ENCODE assay signal across 9 cellular contexts in genomic region chr9:127395491-127396252, GRCh38. TPM values are rescaled to one million over a fixed set of nuclear protein-coding genes. Genes with fewer than 3 reads are reported as not detected.
DNase-seq lines count a peak whose midpoint lies in the region; ATAC-seq and TF ChIP-seq lines count a peak whose summit lies in the region.
"Had no signal": no experiment of that assay in that cellular context is flagged by ENCODE, and none has a peak within 500 bp of the region (broad histone marks: within the 10 kb centered on the region; RNA-seq: fewer than 3 reads in every experiment).

No MANE protein-coding gene starts in this region.

- intact Hi-C loops in CD8-positive, alpha-beta T cell (cut with DNase I, micrococcal nuclease) = loop anchor here (1.0 to 10.0 kb wide), 6 partner anchors 7 to 451 kb away; partner anchors contain the start of genes LRSAM1 (in 1 of the 2) and RPL12 (in 1 of the 2)
- intact Hi-C loops in dendritic cell treated with granulocyte-macrophage colony-stimulating factor and Interleukin-4, amounts not matched to agents 40 ng/mL and 50 ng/mL, for 4 days (cut with micrococcal nuclease) = loop anchor here (2.0 to 5.0 kb wide), 2 partner anchors 55 to 168 kb away; partner anchors contain the start of genes LRSAM1 and RPL12

- in situ Hi-C loops in G401 (cut with HindIII; ENCODE audit: low sequenced_read_pairs) = no loop called here

- POLR2A ChIA-PET in CD8-positive, alpha-beta T cell (lab: Charles Lee) = interaction anchor here (1.5 to 1.9 kb wide), 5 partner anchors 8 to 56 kb away, joined by 4 to 10 read pairs (median 5); partner anchors contain the start of genes LRSAM1 and RPL12

- DNase-seq in CD8-positive, alpha-beta T cell = no peak
- DNase-seq in MM.1S (no peak), NCI-H1105 (lab: John Stamatoyannopoulos, UW) (no peak), retina (no peak), G401 (ENCODE audit: low spot score) (no peak)
- DNase-seq: activated CD8-positive, alpha-beta memory T cell treated with anti-CD3 and anti-CD28 coated beads, Interleukin-2, amount 50 U/mL, for 4 hours had no signal

- no peaks in the 10 kb centered on the region for H3F3A ChIP-seq in MM.1S (ENCODE audit: insufficient read depth, low read length)

- CTCF ChIA-PET in CD8-positive, alpha-beta T cell (lab: Charles Lee) = interaction anchor here (3.5 kb wide), 1 partner anchor 7 kb away, joined by 15 read pairs; no protein-coding TSS in a partner anchor

- no peaks in the 10 kb centered on the region for H3K36me3 Mint-ChIP-seq in CD8-positive, alpha-beta T cell
- H3K36me3 Mint-ChIP-seq in dendritic cell treated with granulocyte-macrophage colony-stimulating factor and Interleukin-4, amounts not matched to agents 40 ng/mL and 50 ng/mL, for 4 days (ENCODE audit: low read depth) = peaks cover 18% of the 10 kb centered on the region
- H3K36me3 Mint-ChIP-seq in nephron (ENCODE audit: low read depth) = peaks cover 6% of the 10 kb centered on the region

- no peaks in the 10 kb centered on the region for H4K20me1 ChIP-seq in MM.1S (ENCODE audit: insufficient read depth, low read length)

- H3K9me3 Mint-ChIP-seq in CD8-positive, alpha-beta T cell = no peaks in the 10 kb centered on the region
- H3K9me3 Mint-ChIP-seq in dendritic cell treated with granulocyte-macrophage colony-stimulating factor and Interleukin-4, amounts not matched to agents 40 ng/mL and 50 ng/mL, for 4 days = no peaks in the 10 kb centered on the region
- no peaks in the 10 kb centered on the region for H3K9me3 Mint-ChIP-seq in nephron

- peaks cover 47% of the 10 kb centered on the region for H3K27me3 ChIP-seq in CD8-positive, alpha-beta T cell (ENCODE audit: insufficient read depth, low read length)
- no peaks in the 10 kb centered on the region for H3K27me3 ChIP-seq in MM.1S (replicated peaks; ENCODE audit: insufficient read depth, low read length)

- peak overlapping the region; percentile 60 for H3K4me2 ChIP-seq in MM.1S (ENCODE audit: low read depth, low read length)

- H2AFZ ChIP-seq in MM.1S (ENCODE audit: low read length) = peak overlapping the region; percentile 47

- TF ChIP-seq CTCF in CD8-positive, alpha-beta T cell (IDR thresholded peaks at IDR 0.05) = no peak
- no peak for TF ChIP-seq CTCF in MM.1S (IDR thresholded peaks at IDR 0.05; ENCODE audit: low read length)
- TF ChIP-seq CTCF in nephron (IDR thresholded peaks at IDR 0.05; ENCODE audit: unreplicated experiment in 3 of 3) = no peak

- H3K4me1 ChIP-seq in CD8-positive, alpha-beta T cell (ENCODE audit: insufficient read depth, low read length) = peaks cover 24% of the 10 kb centered on the region
- peaks cover 14% of the 10 kb centered on the region for H3K4me1 ChIP-seq in MM.1S (ENCODE audit: low read length)

- ATAC-seq in CD8-positive, alpha-beta T cell = no peak
- ATAC-seq in HG03521 (IDR thresholded peaks at IDR 0.05; ENCODE audit: unreplicated experiment) = no peak

- no peak overlapping the region for H3K27ac Mint-ChIP-seq in CD8-positive, alpha-beta T cell
- H3K27ac Mint-ChIP-seq in dendritic cell treated with granulocyte-macrophage colony-stimulating factor and Interleukin-4, amounts not matched to agents 40 ng/mL and 50 ng/mL, for 4 days = no peak overlapping the region
- peak overlapping the region in 1 of 3 experiments; percentile 58 for H3K27ac Mint-ChIP-seq in nephron

- peaks cover 17% of the 10 kb centered on the region for H3K4me1 Mint-ChIP-seq in CD8-positive, alpha-beta T cell (ENCODE audit: low read depth)
- H3K4me1 Mint-ChIP-seq in dendritic cell treated with granulocyte-macrophage colony-stimulating factor and Interleukin-4, amounts not matched to agents 40 ng/mL and 50 ng/mL, for 4 days (ENCODE audit: low read depth) = peaks cover 34% of the 10 kb centered on the region
- peaks cover 11% of the 10 kb centered on the region for H3K4me1 Mint-ChIP-seq in nephron

- H3K27me3 Mint-ChIP-seq in CD8-positive, alpha-beta T cell (ENCODE audit: low read depth) = peaks cover 71% of the 10 kb centered on the region
- peaks cover 24% of the 10 kb centered on the region for H3K27me3 Mint-ChIP-seq in dendritic cell treated with granulocyte-macrophage colony-stimulating factor and Interleukin-4, amounts not matched to agents 40 ng/mL and 50 ng/mL, for 4 days
- H3K27me3 Mint-ChIP-seq in nephron (ENCODE audit: low read depth) = no peaks in the 10 kb centered on the region

- peaks cover 12% of the 10 kb centered on the region for H3K79me2 ChIP-seq in MM.1S (ENCODE audit: low read length)

- H3K9me3 ChIP-seq in CD8-positive, alpha-beta T cell (ENCODE audit: low read length) = no peaks in the 10 kb centered on the region
- no peaks in the 10 kb centered on the region for H3K9me3 ChIP-seq in MM.1S (replicated peaks; ENCODE audit: insufficient read depth, low read length)

- peak overlapping the region; percentile 33; the same call in 1 of the 2 replicates for H3K9ac ChIP-seq in MM.1S (ENCODE audit: low read length)

- H3K4me3 Mint-ChIP-seq in CD8-positive, alpha-beta T cell = peak overlapping the region; percentile 51
- peak overlapping the region; percentile 81 for H3K4me3 Mint-ChIP-seq in dendritic cell treated with granulocyte-macrophage colony-stimulating factor and Interleukin-4, amounts not matched to agents 40 ng/mL and 50 ng/mL, for 4 days
- H3K4me3 Mint-ChIP-seq in nephron = peak overlapping the region; percentile 65 to 85 (median 85)

- no peaks in the 10 kb centered on the region for H3K36me3 ChIP-seq in CD8-positive, alpha-beta T cell (ENCODE audit: insufficient read depth, low read length)
- H3K36me3 ChIP-seq in MM.1S (replicated peaks; ENCODE audit: insufficient read depth, low read length) = no peaks in the 10 kb centered on the region

- no peak overlapping the region for H3K4me3 ChIP-seq in CD8-positive, alpha-beta T cell (ENCODE audit: low read depth, low read length)
- peak overlapping the region; percentile 68 for H3K4me3 ChIP-seq in MM.1S (ENCODE audit: low read length)

- H3K27ac ChIP-seq in CD8-positive, alpha-beta T cell (ENCODE audit: low read depth, low read length) = no peak overlapping the region
- no peak overlapping the region for H3K27ac ChIP-seq in MM.1S (ENCODE audit: low read length)

- H3K9me2 ChIP-seq in MM.1S (replicated peaks; ENCODE audit: insufficient read depth, low read length) = no peaks in the 10 kb centered on the region

RNA-seq across cellular contexts. Expression of gene SLC2A8, which starts 1.3 kb away (rescaled TPM):
- total RNA-seq in CD8-positive, alpha-beta T cell = 1 to 10 TPM; 3.6 to 3.9 TPM
- total RNA-seq in G401 (2014; rRNA removed; shearing (Covaris generic)) = 32.7 and 33.0 TPM in 2 replicates

RNA-seq across cellular contexts. Expression of gene ZNF79, which starts 28.5 kb away (rescaled TPM):
- total RNA-seq in CD8-positive, alpha-beta T cell = 1 to 10 TPM; 7.5 to 7.7 TPM
- 4.8 and 8.8 TPM in 2 replicates for total RNA-seq in G401 (2014; rRNA removed; shearing (Covaris generic))

RNA-seq across cellular contexts. Expression of gene RPL12, which starts 55.5 kb away (rescaled TPM):
- 1,000 to 10,000 TPM; 1,908 to 1,959 TPM for total RNA-seq in CD8-positive, alpha-beta T cell
- 1,861 and 2,468 TPM in 2 replicates for total RNA-seq in G401 (2014; rRNA removed; shearing (Covaris generic))

RNA-seq across cellular contexts. Expression of gene LRSAM1, which starts 55.6 kb away (rescaled TPM):
- total RNA-seq in CD8-positive, alpha-beta T cell = 10 to 100 TPM; 11.7 to 14.0 TPM
- total RNA-seq in G401 (2014; rRNA removed; shearing (Covaris generic)) = 20.0 and 20.7 TPM in 2 replicates
